In the genomic region with DNA sequence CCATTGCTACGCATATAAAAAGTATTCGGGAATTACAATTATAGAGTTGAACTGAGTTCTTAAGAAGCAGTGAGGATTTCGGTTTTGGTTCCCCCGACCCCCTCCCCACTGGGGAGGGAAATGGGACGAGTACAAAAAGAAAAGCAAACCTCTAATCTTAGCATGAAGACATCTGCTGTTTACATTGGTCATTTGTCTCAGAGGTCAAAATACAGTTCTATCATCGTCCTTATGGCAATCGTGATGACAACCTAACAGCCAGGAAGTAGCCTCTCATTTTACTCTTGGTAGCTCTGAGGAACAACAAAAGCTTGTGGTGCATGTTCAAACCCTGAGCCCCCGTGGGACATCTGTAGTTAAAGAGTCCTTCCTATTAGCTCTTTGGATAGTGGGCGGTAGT, we compare ENCODE assay signal across 20 cellular contexts. TPM values are rescaled to one million over a fixed set of nuclear protein-coding genes. Genes with fewer than 3 reads are reported as not detected.
A peak's percentile ranks its signal among the peaks of the same experiment; 100 is the strongest.
DNase-seq lines count a peak whose midpoint lies in the region; ATAC-seq, FAIRE-seq and TF ChIP-seq lines count a peak whose summit lies in the region.
"Had no signal": no experiment of that assay in that cellular context is flagged by ENCODE, and none has a peak within 500 bp of the region (broad histone marks: within the 10 kb centered on the region; RNA-seq: fewer than 3 reads in every experiment).

No MANE protein-coding gene starts in this region.

- 20% methylated on average over 1 of the region's 9 CpGs; no CpG with 5 or more reads in 1 of the 2 experiments for WGBS in IMR-90 (ENCODE audit: extremely low coverage in 2 of 2, insufficient read length in 1 of 2), 2 experiments
- WGBS in neuronal stem cell (ENCODE audit: extremely low coverage in 2 of 2, insufficient read length in 2 of 2, insufficient replicate concordance in 1 of 2), 2 donors, result no CpG with 5 or more reads among the region's 9 CpGs
- WGBS in psoas muscle, 3 donors, result 49 to 62% (median 56%) methylated on average over 9 of the region's 9 CpGs
- WGBS in thyroid gland, 2 donors, result 70 to 74% methylated on average over 9 of the region's 9 CpGs

- no peak for TF ChIP-seq RAD21 in IMR-90 (IDR thresholded peaks at IDR 0.05; ENCODE audit: low read length)

- DNase-seq in IMR-90, result no peak
- no peak for DNase-seq in astrocyte (ENCODE audit: low read depth)
- DNase-seq in neuronal stem cell (ENCODE audit: low spot score), result no peak
- no peak for DNase-seq in psoas muscle
- DNase-seq in thyroid gland, result no peak
- DNase-seq in HK-2 (ENCODE audit: unreplicated experiment), result no peak
- DNase-seq: ACHN; BE2C; C1 segment of cervical spinal cord; Calu3; CD4-positive, alpha-beta T cell; DMS79 treated with DMSO at 0.1 percent for 48 hours; GF-D8; GM23248; KG1 had no signal

- H3K4me3 ChIP-seq in IMR-90 (ENCODE audit: insufficient read depth, low read depth, low read length) (no peak overlapping the region), astrocyte (ENCODE audit: insufficient read depth, low read depth, low read length) (no peak overlapping the region), neuronal stem cell (ENCODE audit: low read length in 2 of 2) (no peak overlapping the region), psoas muscle (no peak overlapping the region), thyroid gland (replicated peaks in 1 of 3) (no peak overlapping the region)
- H3K4me3 ChIP-seq: GM23248, HAP-1 had no signal

- peaks cover 17% of the 10 kb centered on the region for H3K79me2 ChIP-seq in astrocyte (ENCODE audit: insufficient read depth, low read length)

- 0 out of 2 replicates have a peak overlapping the region, but pooled peaks have one; percentile 23 for H4K91ac ChIP-seq in IMR-90 (ENCODE audit: insufficient read depth, low read depth, low read length)
- H4K91ac ChIP-seq in neuronal stem cell (ENCODE audit: low read depth, low read length, poor library complexity), result no peak overlapping the region

- no peak overlapping the region for H3K4me2 ChIP-seq in IMR-90 (ENCODE audit: low read depth, low read length)
- no peak overlapping the region for H3K4me2 ChIP-seq in astrocyte (ENCODE audit: low read length)
- H3K4me2 ChIP-seq in neuronal stem cell (ENCODE audit: insufficient read depth, low read length, poor library complexity, severe bottlenecking), result no peak overlapping the region

- H3K36me3 Mint-ChIP-seq in astrocyte (ENCODE audit: low read depth, unreplicated experiment), result peaks cover 4% of the 10 kb centered on the region
- H3K36me3 Mint-ChIP-seq: IgD-negative memory B cell had no signal

- H2BK120ac ChIP-seq in IMR-90 (ENCODE audit: low read depth, low read length) (no peak overlapping the region), neuronal stem cell (ENCODE audit: low read depth, low read length) (no peak overlapping the region)

- no peak for TF ChIP-seq CTCF in IMR-90 (conservative IDR thresholded peaks at IDR 0.05; ENCODE audit: low read depth, low read length)
- TF ChIP-seq CTCF in astrocyte (IDR thresholded peaks at IDR 0.05; ENCODE audit: insufficient read depth, low read depth, low read length), result no peak
- no peak for TF ChIP-seq CTCF in psoas muscle (IDR thresholded peaks at IDR 0.05)
- no peak for TF ChIP-seq CTCF in thyroid gland (IDR thresholded peaks at IDR 0.05)

- ATAC-seq in IMR-90 (ENCODE audit: low read depth) (no peak), psoas muscle (no peak), HG03354 (IDR thresholded peaks at IDR 0.05; ENCODE audit: poor library complexity, severe bottlenecking, unreplicated experiment) (no peak), GM21717 (IDR thresholded peaks at IDR 0.05; ENCODE audit: unreplicated experiment) (no peak)

- H3K79me1 ChIP-seq in IMR-90 (ENCODE audit: low read depth in 1 of 2, low read length in 2 of 2), result peaks cover 12 to 16% of the 10 kb centered on the region in 2 experiments
- H3K79me1 ChIP-seq in neuronal stem cell (ENCODE audit: low read depth, low read length), result no peaks in the 10 kb centered on the region

- H3K9me3 ChIP-seq in IMR-90 (ENCODE audit: control insufficient read depth, insufficient read depth, low read length) (no peaks in the 10 kb centered on the region), astrocyte (ENCODE audit: insufficient read depth, low read depth, low read length) (no peaks in the 10 kb centered on the region), neuronal stem cell (replicated peaks in 1 of 2; ENCODE audit: control insufficient read depth in 2 of 2, insufficient read depth in 1 of 2, low read depth in 1 of 2, low read length in 2 of 2) (no peaks in the 10 kb centered on the region), psoas muscle (no peaks in the 10 kb centered on the region), thyroid gland (no peaks in the 10 kb centered on the region)
- H3K9me3 ChIP-seq: BE2C, HAP-1 had no signal

- H2BK15ac ChIP-seq in IMR-90 (ENCODE audit: low read depth, low read length) (no peak overlapping the region), neuronal stem cell (ENCODE audit: low read length) (peak overlapping the region; percentile 91)

- H3K27me3 ChIP-seq in IMR-90 (ENCODE audit: control insufficient read depth, insufficient read depth, low read length) (no peaks in the 10 kb centered on the region), astrocyte (ENCODE audit: insufficient read depth, low read length) (no peaks in the 10 kb centered on the region), neuronal stem cell (ENCODE audit: control insufficient read depth in 3 of 3, insufficient read depth in 3 of 3, low read depth in 1 of 3, low read length in 3 of 3) (no peaks in the 10 kb centered on the region), psoas muscle (ENCODE audit: insufficient read depth in 3 of 3, low read length in 2 of 3) (no peaks in the 10 kb centered on the region), thyroid gland (no peaks in the 10 kb centered on the region)

- H3K14ac ChIP-seq in IMR-90 (replicated peaks; ENCODE audit: low read depth, low read length) (no peak overlapping the region), neuronal stem cell (ENCODE audit: low read length) (no peak overlapping the region)

- no peak overlapping the region for H2BK12ac ChIP-seq in neuronal stem cell (ENCODE audit: low read length)

- CTCF ChIA-PET in IMR-90 (lab: Yijun Ruan, JAX), result interaction anchor here (1.1 kb wide), 1 partner anchor 18 kb away, joined by 4 read pairs; no protein-coding TSS in a partner anchor

- H3K27ac Mint-ChIP-seq in astrocyte (ENCODE audit: unreplicated experiment), result peak overlapping the region; percentile 31
- H3K27ac Mint-ChIP-seq: CD4-positive, alpha-beta T cell; IgD-negative memory B cell had no signal

- no peak overlapping the region for H3K56ac ChIP-seq in IMR-90 (ENCODE audit: extremely low read depth, insufficient read depth, low read length)

- H4K8ac ChIP-seq in IMR-90 (ENCODE audit: low read depth in 2 of 2, low read length in 2 of 2), result no peak overlapping the region
- no peak overlapping the region for H4K8ac ChIP-seq in neuronal stem cell (ENCODE audit: low read depth, low read length)

- H4K20me1 ChIP-seq in IMR-90 (ENCODE audit: insufficient read depth, low read length), result no peaks in the 10 kb centered on the region
- H4K20me1 ChIP-seq in astrocyte (ENCODE audit: insufficient read depth, low read length), result peaks cover 7% of the 10 kb centered on the region

- no TSS peak for BruUV-seq in IMR-90 (replicated peaks; lab: Mats Ljungman, UMichigan)

- no peak overlapping the region for H2AK5ac ChIP-seq in IMR-90 (ENCODE audit: low read depth, low read length)
- peak overlapping the region; percentile 31 for H2AK5ac ChIP-seq in neuronal stem cell (ENCODE audit: low read depth, low read length)

- intact Hi-C loops in IMR-90 (cut with micrococcal nuclease) (no loop called here), psoas muscle (cut with DNase I) (no loop called here), thyroid gland (cut with DNase I) (no loop called here)

- peaks cover 13% of the 10 kb centered on the region for H3K4me1 Mint-ChIP-seq in astrocyte (ENCODE audit: low read depth, unreplicated experiment)

- H3K27ac ChIP-seq in IMR-90 (ENCODE audit: insufficient read depth, low read length), result no peak overlapping the region
- no peak overlapping the region for H3K27ac ChIP-seq in astrocyte (ENCODE audit: low read depth, low read length)
- H3K27ac ChIP-seq in neuronal stem cell (replicated peaks; ENCODE audit: low read length), result no peak overlapping the region
- H3K27ac ChIP-seq in psoas muscle, result peak overlapping the region; percentile 56
- no peak overlapping the region for H3K27ac ChIP-seq in thyroid gland
- H3K27ac ChIP-seq: GM23248, HL-60 had no signal

- 0 out of 2 replicates have a peak, but pooled peaks cover 3% of the 10 kb centered on the region for H3K9me1 ChIP-seq in IMR-90 (ENCODE audit: insufficient read depth, low read length)

- no peak overlapping the region for H2BK20ac ChIP-seq in IMR-90 (ENCODE audit: low read depth, low read length)

- no peak overlapping the region for H2AK9ac ChIP-seq in IMR-90 (replicated peaks; ENCODE audit: low read depth, low read length, poor library complexity)

- TF ChIP-seq POLR2A in IMR-90 (IDR thresholded peaks at IDR 0.05; ENCODE audit: low read depth, low read length), result no peak
- no peak for TF ChIP-seq POLR2A in thyroid gland (IDR thresholded peaks at IDR 0.05)

- H2BK5ac ChIP-seq in IMR-90 (ENCODE audit: low read depth, low read length, poor library complexity, severe bottlenecking) (no peak overlapping the region), neuronal stem cell (ENCODE audit: low read length) (no peak overlapping the region)

- H3K9ac ChIP-seq in IMR-90 (ENCODE audit: low read depth, low read length) (no peak overlapping the region), astrocyte (ENCODE audit: low read length) (no peak overlapping the region), neuronal stem cell (ENCODE audit: low read depth, low read length, poor library complexity) (no peak overlapping the region)
- H3K9ac ChIP-seq: GM23248 had no signal

- dilution Hi-C loops in IMR-90 (cut with HindIII; ENCODE audit: low sequenced_read_pairs, unreplicated experiment), result no loop called here

- no peak overlapping the region for H2AFZ ChIP-seq in IMR-90 (replicated peaks; ENCODE audit: low read length, poor library complexity)
- H2AFZ ChIP-seq in astrocyte (ENCODE audit: low read depth, low read length), result no peak overlapping the region
- H2AFZ ChIP-seq in neuronal stem cell (ENCODE audit: low read length), result no peak overlapping the region
- H2AFZ ChIP-seq: GM23248 had no signal

- H4K5ac ChIP-seq in IMR-90 (ENCODE audit: low read depth, low read length), result no peak overlapping the region

- H3K9me3 Mint-ChIP-seq in astrocyte (ENCODE audit: unreplicated experiment), result no peaks in the 10 kb centered on the region
- H3K9me3 Mint-ChIP-seq: CD4-positive, alpha-beta T cell; IgD-negative memory B cell had no signal

- FAIRE-seq in astrocyte (lab: Jason Lieb, UNC), result no peak

- H3K4ac ChIP-seq in IMR-90 (ENCODE audit: low read depth, low read length), result no peak overlapping the region
- H3K4ac ChIP-seq in neuronal stem cell (ENCODE audit: low read length), result no peak overlapping the region

- in situ Hi-C loops in IMR-90 (cut with MboI; ENCODE audit: low sequenced_read_pairs), result no loop called here

- no peak overlapping the region for H3K23ac ChIP-seq in IMR-90 (ENCODE audit: low read depth, low read length)
- H3K23ac ChIP-seq in neuronal stem cell (ENCODE audit: low read depth, low read length, poor library complexity), result no peak overlapping the region

- no peak overlapping the region for H3K4me3 Mint-ChIP-seq in astrocyte (ENCODE audit: unreplicated experiment)
- H3K4me3 Mint-ChIP-seq: CD4-positive, alpha-beta T cell; IgD-negative memory B cell had no signal

- H3K18ac ChIP-seq in IMR-90 (ENCODE audit: low read depth, low read length), result no peak overlapping the region
- H3K18ac ChIP-seq in neuronal stem cell (ENCODE audit: low read length), result peak overlapping the region; percentile 52

- H3K4me1 ChIP-seq in IMR-90 (ENCODE audit: control insufficient read depth, insufficient read depth, low read length), result peaks cover 14% of the 10 kb centered on the region
- peaks cover 20% of the 10 kb centered on the region for H3K4me1 ChIP-seq in astrocyte (ENCODE audit: insufficient read depth, low read length)
- H3K4me1 ChIP-seq in neuronal stem cell (ENCODE audit: control insufficient read depth in 2 of 2, insufficient read depth in 1 of 2, low read depth in 1 of 2, low read length in 2 of 2), result peaks cover 12 to 15% of the 10 kb centered on the region in 2 donors
- peaks cover 16% of the 10 kb centered on the region for H3K4me1 ChIP-seq in psoas muscle
- H3K4me1 ChIP-seq in thyroid gland, result peaks cover 7 to 10% of the 10 kb centered on the region in 2 donors
- H3K4me1 ChIP-seq: BE2C, HAP-1 had no signal

- no peaks in the 10 kb centered on the region for H3K27me3 Mint-ChIP-seq in astrocyte (ENCODE audit: low read depth, unreplicated experiment)

- POLR2A ChIA-PET in IMR-90 (lab: Charles Lee; ENCODE audit: unreplicated experiment), result no interaction called here

- H3K36me3 ChIP-seq in IMR-90 (ENCODE audit: control insufficient read depth, insufficient read depth, low read length), result no peaks in the 10 kb centered on the region
- H3K36me3 ChIP-seq in astrocyte (ENCODE audit: insufficient read depth, low read length), result no peaks in the 10 kb centered on the region
- H3K36me3 ChIP-seq in neuronal stem cell (replicated peaks in 1 of 2; ENCODE audit: control insufficient read depth in 2 of 2, insufficient read depth in 2 of 2, low read length in 2 of 2), result peaks cover 0 to 10% of the 10 kb centered on the region in 2 donors
- H3K36me3 ChIP-seq in psoas muscle (ENCODE audit: insufficient read depth in 1 of 2, low read depth in 1 of 2), result no peaks in the 10 kb centered on the region
- H3K36me3 ChIP-seq in thyroid gland, result no peaks in the 10 kb centered on the region
- H3K36me3 ChIP-seq: BE2C, HAP-1 had no signal

RNA-seq across cellular contexts. Expression of gene PRSS23, which starts 3.2 kb away (rescaled TPM):
- total RNA-seq in IMR-90 (2012; rRNA removed) (123 and 199 TPM in 2 replicates), astrocyte (680 and 717 TPM in 2 replicates), psoas muscle (10 to 100 TPM in 3 of 4 donors, 1 to 10 TPM in 1; 2.3 to 17.8 (median 15.7) TPM), thyroid gland (10 to 100 TPM; 26.4 to 47.8 (median 36.2) TPM)
- polyA plus RNA-seq in IMR-90 (2012; rRNA removed) (82.8 and 100 TPM in 2 replicates), psoas muscle (1 to 10 TPM; 3.9 to 4.4 (median 4.0) TPM)
- 29.4 and 33.7 TPM in 2 replicates for polyA plus RNA-seq in IMR-90 (2012; cell fraction: cytosol; rRNA removed)
- 12.6 and 23.8 TPM in 2 replicates for polyA plus RNA-seq in IMR-90 (2012; cell fraction: nucleus; rRNA removed; ENCODE audit: low replicate concordance)
- 287 TPM for polyA plus RNA-seq in neuronal stem cell (2013, experiment 1 of 2)
- 281 TPM for polyA plus RNA-seq in neuronal stem cell (2013, experiment 2 of 2)
